Comparison of ENCODE assay signal across 11 cellular contexts in genomic region chr4:154877110-154877760, GRCh38.
A peak's percentile ranks its signal among the peaks of the same experiment; 100 is the strongest.
DNase-seq lines count a peak whose midpoint lies in the region; ATAC-seq and TF ChIP-seq lines count a peak whose summit lies in the region.
"Had no signal": no experiment of that assay in that cellular context is flagged by ENCODE, and none has a peak within 500 bp of the region (broad histone marks: within the 10 kb centered on the region; RNA-seq: fewer than 3 reads in every experiment).

No MANE protein-coding gene starts in this region.

- H3K27ac ChIP-seq in A673 (ENCODE audit: low read depth, low read length, poor library complexity, severe bottlenecking): no peak overlapping the region
- no peak overlapping the region for H3K27ac ChIP-seq in RWPE2 (ENCODE audit: poor library complexity, severe bottlenecking)

- H3K27me3 ChIP-seq in A673 (replicated peaks; ENCODE audit: insufficient read depth, low read depth, low read length, poor library complexity) (no peaks in the 10 kb centered on the region), RWPE2 (ENCODE audit: insufficient read depth, poor library complexity, severe bottlenecking) (no peaks in the 10 kb centered on the region)

- intact Hi-C loops in A673 (cut with micrococcal nuclease; ENCODE audit: unreplicated experiment): no loop called here

- H3K4me3 ChIP-seq in A673 (ENCODE audit: low read depth, low read length, poor library complexity, severe bottlenecking) (no peak overlapping the region), RWPE2 (ENCODE audit: severe bottlenecking) (no peak overlapping the region), fibroblast of mammary gland (ENCODE audit: control insufficient read depth, low read depth, low read length) (no peak overlapping the region)

- POLR2A ChIA-PET in A673 (lab: Charles Lee; ENCODE audit: low non-redundant PET): no interaction called here
- POLR2A ChIA-PET in HEK293T (lab: Yijun Ruan, JAX): no interaction called here

- ATAC-seq in RWPE2 (ENCODE audit: low read depth): peak; percentile 40; the same call in 1 of the 3 replicates
- no peak for ATAC-seq in HG02973 (IDR thresholded peaks at IDR 0.05; ENCODE audit: unreplicated experiment)

- CTCF ChIA-PET in A673 (lab: Charles Lee) (no interaction called here), HEK293T (lab: Yijun Ruan, JAX) (no interaction called here)

- H3K36me3 ChIP-seq in A673 (ENCODE audit: insufficient read depth, low read length, poor library complexity, severe bottlenecking) (no peaks in the 10 kb centered on the region), RWPE2 (ENCODE audit: low read depth) (no peaks in the 10 kb centered on the region)

- DNase-seq in A673 (ENCODE audit: low spot score) (peak; percentile 9), HT-29 (ENCODE audit: low spot score) (peak; percentile 15), RWPE2 (ENCODE audit: low spot score) (no peak), fibroblast of mammary gland (ENCODE audit: low read depth) (peak; percentile 48), HEK293T (ENCODE audit: extremely low spot score) (no peak), iPS-NIHi7 (ENCODE audit: extremely low spot score) (no peak), NCI-H1436 treated with DMSO at 0.1 percent for 48 hours (lab: John Stamatoyannopoulos, UW) (no peak)
- DNase-seq: activated CD4-positive, alpha-beta T cell treated with anti-CD3 and anti-CD28 coated beads, Interleukin-2, amount 50 U/mL, for 4 hours; activated naive CD4-positive, alpha-beta T cell treated with anti-CD3 and anti-CD28 coated beads for 36 hours; stimulated activated CD4-positive, alpha-beta T cell treated with anti-CD3 and anti-CD28 coated beads, Interleukin-15, amount 100 ng/mL, for 24 hours had no signal

- BruUV-seq in A673 (replicated peaks; lab: Mats Ljungman, UMichigan): no TSS peak

- H3K4me1 ChIP-seq in A673 (ENCODE audit: insufficient read depth, low read length, poor library complexity, severe bottlenecking) (no peaks in the 10 kb centered on the region), RWPE2 (ENCODE audit: insufficient read depth, poor library complexity, severe bottlenecking) (no peaks in the 10 kb centered on the region)

- TF ChIP-seq CTCF in A673 (conservative IDR thresholded peaks at IDR 0.05; ENCODE audit: low read depth, low read length): no peak
- TF ChIP-seq CTCF in RWPE2 (IDR thresholded peaks at IDR 0.05; ENCODE audit: poor library complexity, severe bottlenecking): no peak
- no peak for TF ChIP-seq CTCF in fibroblast of mammary gland (conservative IDR thresholded peaks at IDR 0.05; ENCODE audit: control insufficient read depth, insufficient read depth, low read depth, low read length)

- peaks cover 10% of the 10 kb centered on the region for H3K9me3 ChIP-seq in A673 (ENCODE audit: low read depth, low read length, poor library complexity, severe bottlenecking)
- H3K9me3 ChIP-seq in RWPE2 (ENCODE audit: severe bottlenecking): no peaks in the 10 kb centered on the region

TF ChIP-seq in HEK293T, 16 proteins besides CTCF, POLR2A, EP300 and RAD21:
- no peak for TF ChIP-seq L3MBTL2 (conservative IDR thresholded peaks at IDR 0.05)
- no peak for TF ChIP-seq CTBP1 (IDR thresholded peaks at IDR 0.05; ENCODE audit: borderline replicate concordance)
- no peak for TF ChIP-seq FOXK2 (IDR thresholded peaks at IDR 0.05)
- TF ChIP-seq SP1 (IDR thresholded peaks at IDR 0.05): no peak
- TF ChIP-seq HDGF (IDR thresholded peaks at IDR 0.05; ENCODE audit: borderline replicate concordance): no peak
- no peak for TF ChIP-seq ZNF384 (IDR thresholded peaks at IDR 0.05)
- no peak for TF ChIP-seq ARNT (IDR thresholded peaks at IDR 0.05)
- TF ChIP-seq NFRKB (IDR thresholded peaks at IDR 0.05): no peak
- no peak for TF ChIP-seq TARDBP (IDR thresholded peaks at IDR 0.05)
- TF ChIP-seq BHLHE40 (IDR thresholded peaks at IDR 0.05; ENCODE audit: borderline replicate concordance): no peak
- no peak for TF ChIP-seq PKNOX1 (IDR thresholded peaks at IDR 0.05)
- TF ChIP-seq ELF4 (IDR thresholded peaks at IDR 0.05): no peak
- no peak for TF ChIP-seq FOXM1 (IDR thresholded peaks at IDR 0.05; ENCODE audit: borderline replicate concordance)
- no peak for TF ChIP-seq SUZ12 (IDR thresholded peaks at IDR 0.05)
- TF ChIP-seq LEF1 (IDR thresholded peaks at IDR 0.05; ENCODE audit: borderline replicate concordance): no peak
TF ChIP-seq in HEK293T: peak in this region for 0.

Comparison
In these comparisons a context has a peak if more than half of its experiments do, and no peak if none do; other contexts are left out.
1. DNase-seq: peak in A673 (single experiment), HT-29 (single experiment) and fibroblast of mammary gland (single experiment); none in RWPE2 (single experiment), HEK293T (single experiment), iPS-NIHi7 (single experiment) and NCI-H1436 treated with DMSO at 0.1 percent for 48 hours (single experiment).